ENCODE assay signal across 23 cellular contexts in the genomic region with DNA sequence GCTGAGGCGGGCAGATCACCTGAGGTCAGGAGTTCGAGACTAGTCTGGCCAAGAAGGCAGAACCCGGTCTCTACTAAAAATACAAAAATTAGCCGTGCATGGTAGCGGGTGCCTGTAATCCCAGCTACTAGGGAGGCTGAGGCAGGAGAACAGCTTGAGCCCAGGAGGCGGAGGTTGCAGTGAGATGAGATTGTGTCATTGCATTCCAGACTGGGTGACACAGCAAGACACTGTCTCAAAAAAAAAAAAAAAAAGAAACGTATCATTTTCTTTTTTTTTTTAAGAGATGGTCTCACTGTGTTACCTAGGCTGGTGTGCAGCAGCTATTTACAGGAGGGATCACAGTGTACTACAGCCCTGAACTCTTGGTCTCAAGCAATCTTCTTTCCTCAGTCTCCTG.
"Had no signal": no experiment of that assay in that cellular context is flagged by ENCODE, and none has a peak within 500 bp of the region (broad histone marks: within the 10 kb centered on the region; RNA-seq: fewer than 3 reads in every experiment).

No MANE protein-coding gene starts in this region.

- H3K4me3 ChIP-seq: ascending aorta, breast epithelium, colonic mucosa, dorsolateral prefrontal cortex, esophagus muscularis mucosa, heart right ventricle, pancreas, tibial artery had no signal

- H3K9me3 Mint-ChIP-seq: activated naive CD4-positive, alpha-beta T cell treated with anti-CD3 and anti-CD28 coated beads, Interleukin-2, amount 50 U/mL, for 72 hours; central memory CD8-positive, alpha-beta T cell; effector memory CD8-positive, alpha-beta T cell; stimulated activated naive CD8-positive, alpha-beta T cell treated with anti-CD3 and anti-CD28 coated beads, Interleukin-15, amount 100 ng/mL, for 72 hours had no signal

- H3K27me3 ChIP-seq: ascending aorta, breast epithelium, colonic mucosa, dorsolateral prefrontal cortex, esophagus muscularis mucosa, heart right ventricle, pancreas, tibial artery had no signal

- H3K36me3 ChIP-seq: ascending aorta, breast epithelium, colonic mucosa, esophagus muscularis mucosa, pancreas, tibial artery had no signal

- H3K4me1 Mint-ChIP-seq: central memory CD8-positive, alpha-beta T cell; nephron progenitor cell; stimulated activated naive CD8-positive, alpha-beta T cell treated with anti-CD3 and anti-CD28 coated beads, Interleukin-15, amount 100 ng/mL, for 72 hours had no signal

- FAIRE-seq: endothelial cell of umbilical vein, kidney, pancreas had no signal

- H3K27me3 Mint-ChIP-seq: central memory CD8-positive, alpha-beta T cell; effector memory CD8-positive, alpha-beta T cell; stimulated activated naive CD8-positive, alpha-beta T cell treated with anti-CD3 and anti-CD28 coated beads, Interleukin-15, amount 100 ng/mL, for 72 hours had no signal

- H3K9me3 ChIP-seq: ascending aorta, breast epithelium, colonic mucosa, esophagus muscularis mucosa, pancreas, tibial artery had no signal

- DNase-seq: activated CD4-positive, alpha-beta T cell treated with anti-CD3 and anti-CD28 coated beads, Interleukin-2, amount 50 U/mL, for 1 hour; activated CD4-positive, CD25-positive, alpha-beta regulatory T cell treated with anti-CD3 and anti-CD28 coated beads, Interleukin-2, amount 50 U/mL, for 72 hours; activated T-cell treated with anti-CD3 and anti-CD28 coated beads, Interleukin-2, amount 50 U/mL, for 1 hour; colonic mucosa; dorsolateral prefrontal cortex; effector memory CD8-positive, alpha-beta T cell; heart right ventricle; kidney; nephron progenitor cell; pancreas; right cardiac atrium; stimulated activated CD4-positive, alpha-beta T cell treated with anti-CD3 and anti-CD28 coated beads, Interleukin-12 subunit alpha, Interleukin-12 subunit beta, amount 100 ng/mL, for 4 hours; stimulated activated CD4-positive, alpha-beta T cell treated with anti-CD3 and anti-CD28 coated beads, Interleukin-4, amount 100 ng/mL, for 4 hours; stimulated activated naive CD8-positive, alpha-beta T cell treated with anti-CD3 and anti-CD28 coated beads, Interleukin-15, amount 100 ng/mL, for 72 hours; tibial artery; WERI-Rb-1 had no signal

- H3K4me3 Mint-ChIP-seq: central memory CD8-positive, alpha-beta T cell; effector memory CD8-positive, alpha-beta T cell; nephron progenitor cell; stimulated activated naive CD8-positive, alpha-beta T cell treated with anti-CD3 and anti-CD28 coated beads, Interleukin-15, amount 100 ng/mL, for 72 hours had no signal

- H3K27ac ChIP-seq: ascending aorta, breast epithelium, colonic mucosa, dorsolateral prefrontal cortex, esophagus muscularis mucosa, heart right ventricle, pancreas, tibial artery, WERI-Rb-1 had no signal

- ATAC-seq: activated naive CD4-positive, alpha-beta T cell treated with anti-CD3 and anti-CD28 coated beads, Interleukin-2, amount 50 U/mL, for 72 hours; effector memory CD8-positive, alpha-beta T cell; heart right ventricle; left lobe of liver; pancreas; right cardiac atrium; stimulated activated naive CD8-positive, alpha-beta T cell treated with anti-CD3 and anti-CD28 coated beads, Interleukin-15, amount 100 ng/mL, for 72 hours had no signal

- H3K4me1 ChIP-seq: ascending aorta, breast epithelium, colonic mucosa, esophagus muscularis mucosa, heart right ventricle, tibial artery had no signal

- H3K27ac Mint-ChIP-seq: activated naive CD4-positive, alpha-beta T cell treated with anti-CD3 and anti-CD28 coated beads, Interleukin-2, amount 50 U/mL, for 72 hours; effector memory CD8-positive, alpha-beta T cell; nephron progenitor cell; stimulated activated naive CD8-positive, alpha-beta T cell treated with anti-CD3 and anti-CD28 coated beads, Interleukin-15, amount 100 ng/mL, for 72 hours had no signal
